In genomic region chr10:69567920-69568319, GRCh38 we compare ENCODE assay signal across 1 cellular context.
TF ChIP-seq lines count a peak whose summit lies in the region.

No MANE protein-coding gene starts in this region.

TF ChIP-seq in SK-N-SH treated with all-trans-retinoic acid at 6 μM for 48 hours, 23 proteins besides CTCF, POLR2A, EP300 and RAD21 (continued from another document):
- TF ChIP-seq POU6F1 (CRISPR knock-in tag; IDR thresholded peaks at IDR 0.05; ENCODE audit: borderline replicate concordance, low read depth) (no peak), TOX (CRISPR knock-in tag; IDR thresholded peaks at IDR 0.05; ENCODE audit: borderline replicate concordance) (no peak), ZNF8 (CRISPR knock-in tag; IDR thresholded peaks at IDR 0.05) (no peak), SNAI2 (CRISPR knock-in tag; IDR thresholded peaks at IDR 0.05) (no peak), RARB (CRISPR knock-in tag; IDR thresholded peaks at IDR 0.05) (no peak), ZC3H10 (CRISPR knock-in tag; IDR thresholded peaks at IDR 0.05) (no peak), ZNF565 (CRISPR knock-in tag; conservative IDR thresholded peaks at IDR 0.05; ENCODE audit: low read depth) (no peak), GLIS3 (CRISPR knock-in tag; IDR thresholded peaks at IDR 0.05) (no peak), OSR1 (CRISPR knock-in tag; IDR thresholded peaks at IDR 0.05) (no peak), TSHZ2 (CRISPR knock-in tag; IDR thresholded peaks at IDR 0.05) (no peak)
- TF ChIP-seq, protein P1, sequence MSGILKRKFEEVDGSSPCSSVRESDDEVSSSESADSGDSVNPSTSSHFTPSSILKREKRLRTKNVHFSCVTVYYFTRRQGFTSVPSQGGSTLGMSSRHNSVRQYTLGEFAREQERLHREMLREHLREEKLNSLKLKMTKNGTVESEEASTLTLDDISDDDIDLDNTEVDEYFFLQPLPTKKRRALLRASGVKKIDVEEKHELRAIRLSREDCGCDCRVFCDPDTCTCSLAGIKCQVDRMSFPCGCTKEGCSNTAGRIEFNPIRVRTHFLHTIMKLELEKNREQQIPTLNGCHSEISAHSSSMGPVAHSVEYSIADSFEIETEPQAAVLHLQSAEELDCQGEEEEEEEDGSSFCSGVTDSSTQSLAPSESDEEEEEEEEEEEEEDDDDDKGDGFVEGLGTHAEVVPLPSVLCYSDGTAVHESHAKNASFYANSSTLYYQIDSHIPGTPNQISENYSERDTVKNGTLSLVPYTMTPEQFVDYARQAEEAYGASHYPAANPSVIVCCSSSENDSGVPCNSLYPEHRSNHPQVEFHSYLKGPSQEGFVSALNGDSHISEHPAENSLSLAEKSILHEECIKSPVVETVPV (CRISPR knock-in tag; IDR thresholded peaks at IDR 0.05), result no peak
- TF ChIP-seq, protein P2, sequence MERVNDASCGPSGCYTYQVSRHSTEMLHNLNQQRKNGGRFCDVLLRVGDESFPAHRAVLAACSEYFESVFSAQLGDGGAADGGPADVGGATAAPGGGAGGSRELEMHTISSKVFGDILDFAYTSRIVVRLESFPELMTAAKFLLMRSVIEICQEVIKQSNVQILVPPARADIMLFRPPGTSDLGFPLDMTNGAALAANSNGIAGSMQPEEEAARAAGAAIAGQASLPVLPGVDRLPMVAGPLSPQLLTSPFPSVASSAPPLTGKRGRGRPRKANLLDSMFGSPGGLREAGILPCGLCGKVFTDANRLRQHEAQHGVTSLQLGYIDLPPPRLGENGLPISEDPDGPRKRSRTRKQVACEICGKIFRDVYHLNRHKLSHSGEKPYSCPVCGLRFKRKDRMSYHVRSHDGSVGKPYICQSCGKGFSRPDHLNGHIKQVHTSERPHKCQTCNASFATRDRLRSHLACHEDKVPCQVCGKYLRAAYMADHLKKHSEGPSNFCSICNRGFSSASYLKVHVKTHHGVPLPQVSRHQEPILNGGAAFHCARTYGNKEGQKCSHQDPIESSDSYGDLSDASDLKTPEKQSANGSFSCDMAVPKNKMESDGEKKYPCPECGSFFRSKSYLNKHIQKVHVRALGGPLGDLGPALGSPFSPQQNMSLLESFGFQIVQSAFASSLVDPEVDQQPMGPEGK (CRISPR knock-in tag; IDR thresholded peaks at IDR 0.05; ENCODE audit: borderline replicate concordance), result no peak
TF ChIP-seq in SK-N-SH treated with all-trans-retinoic acid at 6 μM for 48 hours: peak in this region for 0.
